ENCODE assay signal across 19 cellular contexts in genomic region chr11:115244758-115245157, GRCh38.
DNase-seq lines count a peak whose midpoint lies in the region; ATAC-seq and TF ChIP-seq lines count a peak whose summit lies in the region.
"Had no signal": no experiment of that assay in that cellular context is flagged by ENCODE, and none has a peak within 500 bp of the region (broad histone marks: within the 10 kb centered on the region; RNA-seq: fewer than 3 reads in every experiment).

No MANE protein-coding gene starts in this region.

- peak overlapping the region; percentile 54 for H2AFZ ChIP-seq in osteoblast (ENCODE audit: low read length)

- CTCF ChIA-PET in Caco-2 (lab: Charles Lee): no interaction called here

- H3K36me3 ChIP-seq in Caco-2 (ENCODE audit: control insufficient read depth, insufficient read depth, low read length) (no peaks in the 10 kb centered on the region), osteoblast (ENCODE audit: insufficient read depth, low read length) (no peaks in the 10 kb centered on the region)
- H3K36me3 ChIP-seq: heart left ventricle, thoracic aorta had no signal

- H3K27ac Mint-ChIP-seq in Caco-2 (ENCODE audit: unreplicated experiment): peak overlapping the region; percentile 44
- H3K27ac Mint-ChIP-seq: activated T-cell treated with anti-CD3 and anti-CD28 coated beads, Interleukin-2, amount 50 U/mL, for 24 hours; CD4-positive, CD25-positive, alpha-beta regulatory T cell had no signal

- ATAC-seq in GM21515 (IDR thresholded peaks at IDR 0.05; ENCODE audit: unreplicated experiment) (no peak), GM21528 (IDR thresholded peaks at IDR 0.05; ENCODE audit: low FRiP score, unreplicated experiment) (no peak), GM21367 (IDR thresholded peaks at IDR 0.05; ENCODE audit: unreplicated experiment) (no peak)
- ATAC-seq: GM12878, heart left ventricle had no signal

- no peaks in the 10 kb centered on the region for H4K20me1 ChIP-seq in osteoblast (ENCODE audit: insufficient read depth, low read length)

- peaks cover 58% of the 10 kb centered on the region for H3K4me1 ChIP-seq in Caco-2
- no peaks in the 10 kb centered on the region for H3K4me1 ChIP-seq in osteoblast (ENCODE audit: insufficient read depth, low read length)

- H3K36me3 Mint-ChIP-seq in Caco-2 (ENCODE audit: insufficient read depth, unreplicated experiment): peaks cover 44% of the 10 kb centered on the region
- H3K36me3 Mint-ChIP-seq: CD4-positive, CD25-positive, alpha-beta regulatory T cell had no signal

- H3K79me2 ChIP-seq in osteoblast (ENCODE audit: insufficient read depth, low read length): no peaks in the 10 kb centered on the region

- H3K4me3 Mint-ChIP-seq in Caco-2 (ENCODE audit: unreplicated experiment): no peak overlapping the region
- H3K4me3 Mint-ChIP-seq: activated T-cell treated with anti-CD3 and anti-CD28 coated beads, Interleukin-2, amount 50 U/mL, for 24 hours; CD4-positive, CD25-positive, alpha-beta regulatory T cell had no signal

- H3K27ac ChIP-seq in osteoblast (ENCODE audit: low read depth, low read length): no peak overlapping the region
- H3K27ac ChIP-seq: heart left ventricle, thoracic aorta had no signal

- H3K27me3 ChIP-seq in Caco-2 (replicated peaks; ENCODE audit: control insufficient read depth, insufficient read depth, low read length) (no peaks in the 10 kb centered on the region), osteoblast (ENCODE audit: insufficient read depth, low read length) (no peaks in the 10 kb centered on the region)
- H3K27me3 ChIP-seq: heart left ventricle had no signal

- no peak for DNase-seq in Caco-2
- DNase-seq in SK-N-DZ (ENCODE audit: low spot score): peak; percentile 2
- peak; percentile 63 for DNase-seq in globus pallidus (ENCODE audit: low spot score)
- no peak for DNase-seq in osteoblast (ENCODE audit: insufficient read length, low spot score, missing footprints)
- no peak for DNase-seq in HCEC 1CT
- DNase-seq: activated CD4-positive, alpha-beta T cell treated with anti-CD3 and anti-CD28 coated beads for 1 hour; activated naive CD4-positive, alpha-beta T cell treated with Interleukin-2 at 50 U/mL for 16 hours; activated T-cell treated with anti-CD3 and anti-CD28 coated beads, Interleukin-2, amount 50 U/mL, for 24 hours; CD4-positive, CD25-positive, alpha-beta regulatory T cell; DMS53; heart left ventricle; Kasumi-1; NCI-H2171 treated with DMSO at 0.1 percent for 48 hours; Right ventricle myocardium superior had no signal

- H3K9me3 Mint-ChIP-seq in Caco-2 (ENCODE audit: unreplicated experiment): peaks cover 6% of the 10 kb centered on the region
- H3K9me3 Mint-ChIP-seq: activated T-cell treated with anti-CD3 and anti-CD28 coated beads, Interleukin-2, amount 50 U/mL, for 24 hours; CD4-positive, CD25-positive, alpha-beta regulatory T cell had no signal

- no TSS peak for BruUV-seq in Caco-2 (replicated peaks; lab: Mats Ljungman, UMichigan)

- peaks cover 54% of the 10 kb centered on the region for H3K4me1 Mint-ChIP-seq in Caco-2 (ENCODE audit: low read depth, unreplicated experiment)
- H3K4me1 Mint-ChIP-seq: CD4-positive, CD25-positive, alpha-beta regulatory T cell had no signal

- H3K4me3 ChIP-seq in Caco-2 (ENCODE audit: low read depth, low read length) (no peak overlapping the region), osteoblast (ENCODE audit: insufficient read depth, low read length) (no peak overlapping the region)
- H3K4me3 ChIP-seq: GM12878, heart left ventricle, thoracic aorta had no signal

- intact Hi-C loops in Caco-2 (cut with micrococcal nuclease; ENCODE audit: unreplicated experiment): loop anchor here (1.0 kb wide), 1 partner anchor 36 kb away; no protein-coding TSS in a partner anchor

- no peaks in the 10 kb centered on the region for H3K9me3 ChIP-seq in Caco-2
- H3K9me3 ChIP-seq in osteoblast (ENCODE audit: low read depth, low read length): no peaks in the 10 kb centered on the region
- H3K9me3 ChIP-seq: heart left ventricle, thoracic aorta had no signal

- POLR2A ChIA-PET in Caco-2 (lab: Charles Lee): no interaction called here

- H3K27me3 Mint-ChIP-seq in Caco-2 (ENCODE audit: insufficient read depth, unreplicated experiment): no peaks in the 10 kb centered on the region
- H3K27me3 Mint-ChIP-seq: activated T-cell treated with anti-CD3 and anti-CD28 coated beads, Interleukin-2, amount 50 U/mL, for 24 hours had no signal

- TF ChIP-seq CTCF in Caco-2 (IDR thresholded peaks at IDR 0.05; ENCODE audit: insufficient read depth in 1 of 2, low read depth in 1 of 2, low read length in 1 of 2, severe bottlenecking in 1 of 2, unreplicated experiment in 1 of 2) (no peak), osteoblast (IDR thresholded peaks at IDR 0.05; ENCODE audit: extremely low read depth, low read depth, low read length) (no peak)

- no peak overlapping the region for H3K4me2 ChIP-seq in osteoblast (ENCODE audit: insufficient read depth, low read length)

Comparison
In these comparisons a context has a peak if more than half of its experiments do, and no peak if none do; other contexts are left out.
1. DNase-seq: peak in SK-N-DZ (single experiment) and globus pallidus (single experiment); none in Caco-2 (0 of 2), osteoblast (single experiment) and HCEC 1CT (single experiment).